8 cellular contexts compared by ENCODE assay signal in genomic region chr12:11581179-11581755, GRCh38.
DNase-seq lines count a peak whose midpoint lies in the region; ATAC-seq, FAIRE-seq and TF ChIP-seq lines count a peak whose summit lies in the region.

No MANE protein-coding gene starts in this region.

- no peak overlapping the region for H3K4me3 Mint-ChIP-seq in activated CD4-positive, alpha-beta T cell treated with anti-CD3 and anti-CD28 coated beads, Interleukin-2, amount 10 ng/mL, durations not matched to agents 24 days and 14 days

- no peak for FAIRE-seq in H54 (lab: Jason Lieb, UNC)

- intact Hi-C loops in activated CD4-positive, alpha-beta T cell treated with anti-CD3 and anti-CD28 coated beads, Interleukin-2, amount 10 ng/mL, durations not matched to agents 24 days and 14 days (cut with micrococcal nuclease) = loop anchor here (1.0 to 10.0 kb wide), 9 partner anchors 68 to 754 kb away; partner anchors contain the start of gene ETV6

- no peak overlapping the region for H3K27ac Mint-ChIP-seq in activated CD4-positive, alpha-beta T cell treated with anti-CD3 and anti-CD28 coated beads, Interleukin-2, amount 10 ng/mL, durations not matched to agents 24 days and 14 days

- peak; percentile 48 for DNase-seq in AG08396 (ENCODE audit: low spot score)
- peak; percentile 23 for DNase-seq in H54 (ENCODE audit: insufficient read length, low spot score)
- peak; percentile 52 to 79 for DNase-seq in NCI-H446 (lab: John Stamatoyannopoulos, UW)
- DNase-seq in activated CD4-positive, alpha-beta T cell treated with anti-CD3 and anti-CD28 coated beads, Interleukin-2, amount 10 ng/mL, durations not matched to agents 24 days and 14 days = peak; percentile 90
- DNase-seq in dermis blood vessel endothelial cell = peak; percentile 85
- peak; percentile 84 for DNase-seq in medulla oblongata (ENCODE audit: extremely low spot score)
- DNase-seq in stimulated activated CD8-positive, alpha-beta memory T cell treated with anti-CD3 and anti-CD28 coated beads, Interleukin-2, amount 100 ng/mL, for 48 hours (ENCODE audit: low read depth in 2 of 2) = peak; percentile 32 to 48

- peaks cover 2% of the 10 kb centered on the region for H3K36me3 Mint-ChIP-seq in activated CD4-positive, alpha-beta T cell treated with anti-CD3 and anti-CD28 coated beads, Interleukin-2, amount 10 ng/mL, durations not matched to agents 24 days and 14 days (ENCODE audit: low read depth)

- H3K4me1 Mint-ChIP-seq in activated CD4-positive, alpha-beta T cell treated with anti-CD3 and anti-CD28 coated beads, Interleukin-2, amount 10 ng/mL, durations not matched to agents 24 days and 14 days = peaks cover 26% of the 10 kb centered on the region

- no peak for TF ChIP-seq POLR2A in H54 (IDR thresholded peaks at IDR 0.05; ENCODE audit: low read depth, low read length)

- peaks cover 8% of the 10 kb centered on the region for H3K27me3 Mint-ChIP-seq in activated CD4-positive, alpha-beta T cell treated with anti-CD3 and anti-CD28 coated beads, Interleukin-2, amount 10 ng/mL, durations not matched to agents 24 days and 14 days

- ATAC-seq in HG03196 (IDR thresholded peaks at IDR 0.05; ENCODE audit: unreplicated experiment) = no peak

- peaks cover 3% of the 10 kb centered on the region for H3K9me3 Mint-ChIP-seq in activated CD4-positive, alpha-beta T cell treated with anti-CD3 and anti-CD28 coated beads, Interleukin-2, amount 10 ng/mL, durations not matched to agents 24 days and 14 days

Comparison
In these comparisons a context has a peak if more than half of its experiments do, and no peak if none do; other contexts are left out.
1. DNase-seq: peak in every context shown above with its lines; median percentile 90 in activated CD4-positive, alpha-beta T cell treated with anti-CD3 and anti-CD28 coated beads, Interleukin-2, amount 10 ng/mL, durations not matched to agents 24 days and 14 days; 85 in dermis blood vessel endothelial cell; 84 in medulla oblongata; 66 in NCI-H446; 48 in AG08396; 40 in stimulated activated CD8-positive, alpha-beta memory T cell treated with anti-CD3 and anti-CD28 coated beads, Interleukin-2, amount 100 ng/mL, for 48 hours; 23 in H54.